1 cellular context compared by ENCODE assay signal in genomic region chr3:157515398-157515797, GRCh38.
TF ChIP-seq lines count a peak whose summit lies in the region.

No MANE protein-coding gene starts in this region.

TF ChIP-seq in K562, 482 proteins besides CTCF, POLR2A, EP300 and RAD21 (continued from another document):
- peak; percentile 81 for TF ChIP-seq HNRNPLL (IDR thresholded peaks at IDR 0.05; ENCODE audit: low read depth, low read length, poor library complexity, severe bottlenecking)
